In the genomic region with DNA sequence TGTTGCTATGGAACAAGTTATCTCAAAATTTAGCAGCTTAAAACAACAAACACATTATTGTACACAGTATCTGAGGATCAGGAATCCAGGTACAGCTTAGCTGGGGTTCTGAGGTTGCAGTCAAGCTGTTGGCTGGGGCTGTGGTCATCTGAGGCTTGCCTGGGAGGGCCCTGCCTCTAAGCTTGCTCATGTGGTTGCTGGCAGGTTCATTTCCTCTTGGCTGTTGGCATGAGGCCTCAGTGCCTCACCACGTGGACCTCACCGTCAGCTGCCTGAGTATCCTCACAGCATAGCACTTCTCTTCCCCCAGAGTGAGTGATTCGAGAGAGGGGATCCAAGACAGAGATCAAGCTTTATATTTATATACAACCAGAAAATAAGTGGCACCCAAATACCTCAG, we compare ENCODE assay signal across 12 cellular contexts. TPM values are rescaled to one million over a fixed set of nuclear protein-coding genes. Genes with fewer than 3 reads are reported as not detected.
DNase-seq lines count a peak whose midpoint lies in the region; ATAC-seq and TF ChIP-seq lines count a peak whose summit lies in the region.
"Had no signal": no experiment of that assay in that cellular context is flagged by ENCODE, and none has a peak within 500 bp of the region (broad histone marks: within the 10 kb centered on the region; RNA-seq: fewer than 3 reads in every experiment).

No MANE protein-coding gene starts in this region.

- TF ChIP-seq RAD21 in IMR-90 (IDR thresholded peaks at IDR 0.05; ENCODE audit: low read length): no peak

- DNase-seq in EL: peak; percentile 35
- peak; percentile 74 for DNase-seq in IMR-90
- DNase-seq in astrocyte of the spinal cord (ENCODE audit: low read depth, low spot score): peak; percentile 82
- no peak for DNase-seq in lower lobe of right lung
- DNase-seq in dorsolateral prefrontal cortex: no peak
- no peak for DNase-seq in GM03348 (ENCODE audit: low spot score)
- DNase-seq: Caco-2; effector CD4-positive, alpha-beta T cell; tibial artery had no signal

- H3K27me3 ChIP-seq in IMR-90 (ENCODE audit: control insufficient read depth, insufficient read depth, low read length) (no peaks in the 10 kb centered on the region), lower lobe of right lung (ENCODE audit: low read depth) (no peaks in the 10 kb centered on the region), dorsolateral prefrontal cortex (no peaks in the 10 kb centered on the region)
- H3K27me3 ChIP-seq: tibial artery had no signal

- no peak overlapping the region for H2AK5ac ChIP-seq in IMR-90 (ENCODE audit: low read depth, low read length)

- TF ChIP-seq CTCF in IMR-90 (conservative IDR thresholded peaks at IDR 0.05; ENCODE audit: low read depth, low read length): no peak
- no peak for TF ChIP-seq CTCF in astrocyte of the spinal cord (IDR thresholded peaks at IDR 0.05; ENCODE audit: low read depth, low read length)
- no peak for TF ChIP-seq CTCF in lower lobe of right lung (IDR thresholded peaks at IDR 0.05)
- no peak for TF ChIP-seq CTCF in dorsolateral prefrontal cortex (IDR thresholded peaks at IDR 0.05 in 54 of 56, conservative IDR thresholded peaks at IDR 0.05 in 2 of 56; ENCODE audit: low read depth in 1 of 56, partially characterized antibody in 56 of 56)

- POLR2A ChIA-PET in IMR-90 (lab: Charles Lee; ENCODE audit: unreplicated experiment): no interaction called here

- peak overlapping the region; percentile 11; the same call in 1 of the 2 replicates for H3K18ac ChIP-seq in IMR-90 (ENCODE audit: low read depth, low read length)

- intact Hi-C loops in IMR-90 (cut with micrococcal nuclease): no loop called here
- intact Hi-C loops in lower lobe of right lung (cut with DNase I): no loop called here
- intact Hi-C loops in dorsolateral prefrontal cortex (cut with DNase I): no loop called here

- H3K4me1 ChIP-seq in IMR-90 (ENCODE audit: control insufficient read depth, insufficient read depth, low read length) (peaks cover 3% of the 10 kb centered on the region; the same call in 1 of the 2 replicates), lower lobe of right lung (peaks cover 23% of the 10 kb centered on the region)
- H3K4me1 ChIP-seq: Caco-2 had no signal

- H3K9ac ChIP-seq in IMR-90 (ENCODE audit: low read depth, low read length): no peak overlapping the region; the same call in 1 of the 2 replicates

- H2BK120ac ChIP-seq in IMR-90 (ENCODE audit: low read depth, low read length): no peak overlapping the region

- H3K56ac ChIP-seq in IMR-90 (ENCODE audit: extremely low read depth, insufficient read depth, low read length): no peak overlapping the region

- no peak overlapping the region for H2BK5ac ChIP-seq in IMR-90 (ENCODE audit: low read depth, low read length, poor library complexity, severe bottlenecking)

- no TSS peak for BruUV-seq in IMR-90 (replicated peaks; lab: Mats Ljungman, UMichigan)

- no CpG with 5 or more reads among the region's 3 CpGs for WGBS in IMR-90 (ENCODE audit: extremely low coverage in 2 of 2, insufficient read length in 1 of 2), 2 experiments

- H4K91ac ChIP-seq in IMR-90 (ENCODE audit: insufficient read depth, low read depth, low read length): no peak overlapping the region

- in situ Hi-C loops in IMR-90 (cut with MboI; ENCODE audit: low sequenced_read_pairs) (no loop called here), astrocyte of the spinal cord (cut with HindIII; ENCODE audit: low sequenced_read_pairs) (no loop called here)

- no peaks in the 10 kb centered on the region for H4K20me1 ChIP-seq in IMR-90 (ENCODE audit: insufficient read depth, low read length)

- dilution Hi-C loops in IMR-90 (cut with HindIII; ENCODE audit: low sequenced_read_pairs, unreplicated experiment): no loop called here

- H3K4ac ChIP-seq in IMR-90 (ENCODE audit: low read depth, low read length): no peak overlapping the region

- CTCF ChIA-PET in IMR-90 (lab: Yijun Ruan, JAX): no interaction called here

- H3K79me1 ChIP-seq in IMR-90 (ENCODE audit: low read depth in 1 of 2, low read length in 2 of 2): no peaks in the 10 kb centered on the region

- H4K5ac ChIP-seq in IMR-90 (ENCODE audit: low read depth, low read length): no peak overlapping the region

- H3K4me3 ChIP-seq in IMR-90 (ENCODE audit: insufficient read depth, low read depth, low read length) (no peak overlapping the region), astrocyte of the spinal cord (ENCODE audit: low read depth, low read length) (no peak overlapping the region), lower lobe of right lung (no peak overlapping the region), dorsolateral prefrontal cortex (no peak overlapping the region)
- H3K4me3 ChIP-seq: tibial artery had no signal

- 0 out of 2 replicates have a peak, but pooled peaks cover 3% of the 10 kb centered on the region for H3K9me1 ChIP-seq in IMR-90 (ENCODE audit: insufficient read depth, low read length)

- H3K14ac ChIP-seq in IMR-90 (replicated peaks; ENCODE audit: low read depth, low read length): no peak overlapping the region

- H3K9me3 ChIP-seq in IMR-90 (ENCODE audit: control insufficient read depth, insufficient read depth, low read length): peaks cover 4% of the 10 kb centered on the region; the same call in 1 of the 2 replicates
- peaks cover 4% of the 10 kb centered on the region for H3K9me3 ChIP-seq in lower lobe of right lung
- H3K9me3 ChIP-seq: Caco-2 had no signal

- H3K36me3 ChIP-seq in IMR-90 (ENCODE audit: control insufficient read depth, insufficient read depth, low read length) (peaks cover 30% of the 10 kb centered on the region), lower lobe of right lung (peaks cover 24% of the 10 kb centered on the region)

- H3K4me2 ChIP-seq in IMR-90 (ENCODE audit: low read depth, low read length): no peak overlapping the region

- no peak overlapping the region for H2BK20ac ChIP-seq in IMR-90 (ENCODE audit: low read depth, low read length)

- H2BK15ac ChIP-seq in IMR-90 (ENCODE audit: low read depth, low read length): no peak overlapping the region

- H4K8ac ChIP-seq in IMR-90 (ENCODE audit: low read depth in 2 of 2, low read length in 2 of 2): no peak overlapping the region

- no peak overlapping the region for H3K23ac ChIP-seq in IMR-90 (ENCODE audit: low read depth, low read length)

- no peak; the same call in 1 of the 2 replicates for ATAC-seq in IMR-90 (ENCODE audit: low read depth)
- peak; percentile 58 to 67 for ATAC-seq in lower lobe of right lung
- ATAC-seq in HG03097 (IDR thresholded peaks at IDR 0.05; ENCODE audit: low FRiP score, unreplicated experiment): no peak
- ATAC-seq in HG03460 (IDR thresholded peaks at IDR 0.05; ENCODE audit: unreplicated experiment): no peak
- ATAC-seq: left lobe of liver had no signal

- H3K27ac ChIP-seq in IMR-90 (ENCODE audit: insufficient read depth, low read length): no peak overlapping the region
- H3K27ac ChIP-seq in lower lobe of right lung: no peak overlapping the region
- H3K27ac ChIP-seq in dorsolateral prefrontal cortex: no peak overlapping the region
- H3K27ac ChIP-seq: tibial artery had no signal

- H2AK9ac ChIP-seq in IMR-90 (replicated peaks; ENCODE audit: low read depth, low read length, poor library complexity): no peak overlapping the region

- H2AFZ ChIP-seq in IMR-90 (replicated peaks; ENCODE audit: low read length, poor library complexity): no peak overlapping the region

- TF ChIP-seq POLR2A in IMR-90 (IDR thresholded peaks at IDR 0.05; ENCODE audit: low read depth, low read length): no peak

TF ChIP-seq in IMR-90, 13 proteins besides CTCF, POLR2A, EP300 and RAD21:
- no peak for TF ChIP-seq CEBPB (IDR thresholded peaks at IDR 0.05; ENCODE audit: low read depth, low read length)
- TF ChIP-seq USF2 (IDR thresholded peaks at IDR 0.05; ENCODE audit: low read depth, low read length): peak; percentile 56; the same call in 1 of the 2 replicates
- no peak for TF ChIP-seq NFE2L2 (IDR thresholded peaks at IDR 0.05; ENCODE audit: low read depth, low read length)
- no peak for TF ChIP-seq RFX5 (IDR thresholded peaks at IDR 0.05; ENCODE audit: low read depth, low read length)
- peak; percentile 45; the same call in 1 of the 2 replicates for TF ChIP-seq MXI1 (IDR thresholded peaks at IDR 0.05; ENCODE audit: borderline replicate concordance, low read depth, low read length)

RNA-seq across cellular contexts. Expression of gene NTPCR, which starts 18.6 kb away (rescaled TPM):
- total RNA-seq in IMR-90 (2012; rRNA removed) (13.3 and 16.4 TPM in 2 replicates), lower lobe of right lung (29.5 TPM), dorsolateral prefrontal cortex (10 to 100 TPM; 39.5 to 83.5 (median 61.4) TPM)
- 16.0 and 16.5 TPM in 2 replicates for polyA plus RNA-seq in IMR-90 (2012; rRNA removed)
- polyA plus RNA-seq in IMR-90 (2012; cell fraction: cytosol; rRNA removed): 8.1 and 9.4 TPM in 2 replicates
- 6.3 and 12.4 TPM in 2 replicates for polyA plus RNA-seq in IMR-90 (2012; cell fraction: nucleus; rRNA removed; ENCODE audit: low replicate concordance)

Comparison
In these comparisons a context has a peak if more than half of its experiments do, and no peak if none do; other contexts are left out.
1. DNase-seq: peak in EL (single experiment), IMR-90 (single experiment) and astrocyte of the spinal cord (single experiment); none in lower lobe of right lung (single experiment), dorsolateral prefrontal cortex (0 of 10) and GM03348 (single experiment).
2. ATAC-seq: peak in lower lobe of right lung (2 of 2); none in IMR-90 (single experiment), HG03097 (single experiment) and HG03460 (single experiment).